In genomic region chr10:91797874-91798735, GRCh38 we compare ENCODE assay signal across 1 cellular context.
TF ChIP-seq lines count a peak whose summit lies in the region.

TNKS2 (plus strand) TSS chr10:91798426; CDS start chr10:91798691, 265 bp downstream.

TF ChIP-seq in HepG2, 621 proteins besides CTCF, POLR2A, EP300 and RAD21 (continued from another document and continues in another):
- TF ChIP-seq, protein P1, sequence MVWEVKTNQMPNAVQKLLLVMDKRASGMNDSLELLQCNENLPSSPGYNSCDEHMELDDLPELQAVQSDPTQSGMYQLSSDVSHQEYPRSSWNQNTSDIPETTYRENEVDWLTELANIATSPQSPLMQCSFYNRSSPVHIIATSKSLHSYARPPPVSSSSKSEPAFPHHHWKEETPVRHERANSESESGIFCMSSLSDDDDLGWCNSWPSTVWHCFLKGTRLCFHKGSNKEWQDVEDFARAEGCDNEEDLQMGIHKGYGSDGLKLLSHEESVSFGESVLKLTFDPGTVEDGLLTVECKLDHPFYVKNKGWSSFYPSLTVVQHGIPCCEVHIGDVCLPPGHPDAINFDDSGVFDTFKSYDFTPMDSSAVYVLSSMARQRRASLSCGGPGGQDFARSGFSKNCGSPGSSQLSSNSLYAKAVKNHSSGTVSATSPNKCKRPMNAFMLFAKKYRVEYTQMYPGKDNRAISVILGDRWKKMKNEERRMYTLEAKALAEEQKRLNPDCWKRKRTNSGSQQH (CRISPR knock-in tag; IDR thresholded peaks at IDR 0.05; ENCODE audit: low read depth) = no peak
- TF ChIP-seq ZGPAT (CRISPR knock-in tag; IDR thresholded peaks at IDR 0.05) (peak; percentile 61; the same call in 1 of the 2 replicates), CBX5 (CRISPR knock-in tag; IDR thresholded peaks at IDR 0.05; ENCODE audit: borderline replicate concordance) (peak; percentile 51; the same call in 1 of the 2 replicates), TOE1 (CRISPR knock-in tag; IDR thresholded peaks at IDR 0.05) (peak; percentile 64; the same call in 1 of the 2 replicates), ZBTB42 (CRISPR knock-in tag; IDR thresholded peaks at IDR 0.05) (no peak), ZNF34 (CRISPR knock-in tag; IDR thresholded peaks at IDR 0.05; ENCODE audit: borderline replicate concordance) (peak; percentile 86; the same call in 1 of the 2 replicates), ZNF232 (CRISPR knock-in tag; IDR thresholded peaks at IDR 0.05; ENCODE audit: borderline replicate concordance) (no peak), ZNF563 (CRISPR knock-in tag; IDR thresholded peaks at IDR 0.05) (peak; percentile 74), XBP1 (CRISPR knock-in tag; IDR thresholded peaks at IDR 0.05) (no peak), ZSCAN9 (CRISPR knock-in tag; IDR thresholded peaks at IDR 0.05; ENCODE audit: borderline replicate concordance) (peak; percentile 95), KDM2A (CRISPR knock-in tag; IDR thresholded peaks at IDR 0.05; ENCODE audit: borderline replicate concordance, low read depth) (peak; percentile 86), NFAT5 (CRISPR knock-in tag; IDR thresholded peaks at IDR 0.05) (no peak), KMT2A (CRISPR knock-in tag; IDR thresholded peaks at IDR 0.05) (peak; percentile 71; the same call in 1 of the 2 replicates), ZNF605 (CRISPR knock-in tag; IDR thresholded peaks at IDR 0.05) (peak; percentile 60; the same call in 1 of the 2 replicates), KLF11 (CRISPR knock-in tag; IDR thresholded peaks at IDR 0.05) (no peak; the same call in 1 of the 2 replicates), PBX3 (CRISPR knock-in tag; IDR thresholded peaks at IDR 0.05; ENCODE audit: borderline replicate concordance) (no peak), ZNF530 (CRISPR knock-in tag; IDR thresholded peaks at IDR 0.05; ENCODE audit: low read depth) (no peak), ZNF83 (CRISPR knock-in tag; IDR thresholded peaks at IDR 0.05; ENCODE audit: borderline replicate concordance) (0 out of 2 replicates have a peak, but pooled peaks have one; percentile 6), HMG20A (CRISPR knock-in tag; IDR thresholded peaks at IDR 0.05; ENCODE audit: borderline replicate concordance) (no peak), DBP (CRISPR knock-in tag; IDR thresholded peaks at IDR 0.05; ENCODE audit: not compliant biosample characterization) (no peak), ZNF557 (CRISPR knock-in tag; IDR thresholded peaks at IDR 0.05) (peak; percentile 88; the same call in 1 of the 2 replicates), CREB1 (IDR thresholded peaks at IDR 0.05) (peak; percentile 81), CREB1 (CRISPR knock-in tag; IDR thresholded peaks at IDR 0.05) (no peak), ZNF207 (IDR thresholded peaks at IDR 0.05; ENCODE audit: borderline replicate concordance) (no peak), PCBP1 (IDR thresholded peaks at IDR 0.05; ENCODE audit: borderline replicate concordance, low read depth, low read length) (no peak), FIP1L1 (IDR thresholded peaks at IDR 0.05; ENCODE audit: borderline replicate concordance, insufficient read depth, low read depth, low read length) (no peak), ZNF350 (CRISPR knock-in tag; IDR thresholded peaks at IDR 0.05; ENCODE audit: borderline replicate concordance, low read depth) (no peak), CEBPB (IDR thresholded peaks at IDR 0.05; ENCODE audit: borderline replicate concordance, low read depth, low read length) (no peak), MTERF4 (CRISPR knock-in tag; IDR thresholded peaks at IDR 0.05) (no peak), ZNF549 (CRISPR knock-in tag; IDR thresholded peaks at IDR 0.05) (0 out of 2 replicates have a peak, but pooled peaks have one; percentile 18), ZNF17 (CRISPR knock-in tag; IDR thresholded peaks at IDR 0.05) (no peak), ZSCAN31 (CRISPR knock-in tag; IDR thresholded peaks at IDR 0.05; ENCODE audit: low read depth) (peak; percentile 59), ZNF562 (CRISPR knock-in tag; IDR thresholded peaks at IDR 0.05; ENCODE audit: borderline replicate concordance) (no peak), SCMH1 (CRISPR knock-in tag; IDR thresholded peaks at IDR 0.05; ENCODE audit: borderline replicate concordance) (no peak), MAF1 (CRISPR knock-in tag; IDR thresholded peaks at IDR 0.05; ENCODE audit: borderline replicate concordance) (no peak), THYN1 (CRISPR knock-in tag; IDR thresholded peaks at IDR 0.05; ENCODE audit: borderline replicate concordance, low read depth) (no peak), TRIM22 (IDR thresholded peaks at IDR 0.05) (no peak), SP5 (CRISPR knock-in tag; IDR thresholded peaks at IDR 0.05; ENCODE audit: borderline replicate concordance, low read depth) (no peak), GRHL1 (CRISPR knock-in tag; conservative IDR thresholded peaks at IDR 0.05) (no peak)
- TF ChIP-seq, protein P2, sequence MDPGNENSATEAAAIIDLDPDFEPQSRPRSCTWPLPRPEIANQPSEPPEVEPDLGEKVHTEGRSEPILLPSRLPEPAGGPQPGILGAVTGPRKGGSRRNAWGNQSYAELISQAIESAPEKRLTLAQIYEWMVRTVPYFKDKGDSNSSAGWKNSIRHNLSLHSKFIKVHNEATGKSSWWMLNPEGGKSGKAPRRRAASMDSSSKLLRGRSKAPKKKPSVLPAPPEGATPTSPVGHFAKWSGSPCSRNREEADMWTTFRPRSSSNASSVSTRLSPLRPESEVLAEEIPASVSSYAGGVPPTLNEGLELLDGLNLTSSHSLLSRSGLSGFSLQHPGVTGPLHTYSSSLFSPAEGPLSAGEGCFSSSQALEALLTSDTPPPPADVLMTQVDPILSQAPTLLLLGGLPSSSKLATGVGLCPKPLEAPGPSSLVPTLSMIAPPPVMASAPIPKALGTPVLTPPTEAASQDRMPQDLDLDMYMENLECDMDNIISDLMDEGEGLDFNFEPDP (CRISPR knock-in tag; conservative IDR thresholded peaks at IDR 0.05) = no peak
- TF ChIP-seq, protein P3, sequence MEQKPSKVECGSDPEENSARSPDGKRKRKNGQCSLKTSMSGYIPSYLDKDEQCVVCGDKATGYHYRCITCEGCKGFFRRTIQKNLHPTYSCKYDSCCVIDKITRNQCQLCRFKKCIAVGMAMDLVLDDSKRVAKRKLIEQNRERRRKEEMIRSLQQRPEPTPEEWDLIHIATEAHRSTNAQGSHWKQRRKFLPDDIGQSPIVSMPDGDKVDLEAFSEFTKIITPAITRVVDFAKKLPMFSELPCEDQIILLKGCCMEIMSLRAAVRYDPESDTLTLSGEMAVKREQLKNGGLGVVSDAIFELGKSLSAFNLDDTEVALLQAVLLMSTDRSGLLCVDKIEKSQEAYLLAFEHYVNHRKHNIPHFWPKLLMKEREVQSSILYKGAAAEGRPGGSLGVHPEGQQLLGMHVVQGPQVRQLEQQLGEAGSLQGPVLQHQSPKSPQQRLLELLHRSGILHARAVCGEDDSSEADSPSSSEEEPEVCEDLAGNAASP (CRISPR knock-in tag; IDR thresholded peaks at IDR 0.05; ENCODE audit: borderline replicate concordance) = no peak; the same call in 1 of the 2 replicates
- TF ChIP-seq, protein P4, sequence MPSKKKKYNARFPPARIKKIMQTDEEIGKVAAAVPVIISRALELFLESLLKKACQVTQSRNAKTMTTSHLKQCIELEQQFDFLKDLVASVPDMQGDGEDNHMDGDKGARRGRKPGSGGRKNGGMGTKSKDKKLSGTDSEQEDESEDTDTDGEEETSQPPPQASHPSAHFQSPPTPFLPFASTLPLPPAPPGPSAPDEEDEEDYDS (CRISPR knock-in tag; IDR thresholded peaks at IDR 0.05) = peak; percentile 81
